ENCODE assay signal across 9 cellular contexts in genomic region chr14:95460647-95461478, GRCh38. TPM values are rescaled to one million over a fixed set of nuclear protein-coding genes. Genes with fewer than 3 reads are reported as not detected.
DNase-seq lines count a peak whose midpoint lies in the region; ATAC-seq and TF ChIP-seq lines count a peak whose summit lies in the region.
"Had no signal": no experiment of that assay in that cellular context is flagged by ENCODE, and none has a peak within 500 bp of the region (broad histone marks: within the 10 kb centered on the region; RNA-seq: fewer than 3 reads in every experiment).

No MANE protein-coding gene starts in this region.

- intact Hi-C loops in stomach (cut with DNase I; ENCODE audit: low total_unique reads) = no loop called here

- H3K9me3 ChIP-seq in CD4-positive, CD25-positive, alpha-beta regulatory T cell (ENCODE audit: control insufficient read depth in 2 of 2, low read length in 2 of 2) = no peaks in the 10 kb centered on the region
- no peaks in the 10 kb centered on the region for H3K9me3 ChIP-seq in stomach

- no peak overlapping the region for H3K4me3 ChIP-seq in CD4-positive, CD25-positive, alpha-beta regulatory T cell (ENCODE audit: low read depth, low read length)
- H3K4me3 ChIP-seq in stomach = no peak overlapping the region

- H3K4me1 ChIP-seq in CD4-positive, CD25-positive, alpha-beta regulatory T cell (ENCODE audit: control insufficient read depth, insufficient read depth, low read length, poor library complexity, severe bottlenecking) = peaks cover 49% of the 10 kb centered on the region
- H3K4me1 ChIP-seq in stomach = peaks cover 6 to 40% (median 29%) of the 10 kb centered on the region in 4 donors

- peaks cover 7 to 73% (median 55%) of the 10 kb centered on the region in 4 donors for H3K4me1 Mint-ChIP-seq in CD4-positive, CD25-positive, alpha-beta regulatory T cell

- H3K36me3 ChIP-seq in CD4-positive, CD25-positive, alpha-beta regulatory T cell (ENCODE audit: control insufficient read depth, insufficient read depth, low read length) = peaks cover 48% of the 10 kb centered on the region
- peaks cover 0 to 11% (median 9%) of the 10 kb centered on the region in 4 donors for H3K36me3 ChIP-seq in stomach

- H3K9me3 Mint-ChIP-seq in CD4-positive, CD25-positive, alpha-beta regulatory T cell = no peaks in the 10 kb centered on the region
- H3K9me3 Mint-ChIP-seq: dendritic cell treated with granulocyte-macrophage colony-stimulating factor and Interleukin-4, amounts not matched to agents 40 ng/mL and 50 ng/mL, for 4 days had no signal

- H3K27me3 Mint-ChIP-seq in CD4-positive, CD25-positive, alpha-beta regulatory T cell = no peaks in the 10 kb centered on the region
- H3K27me3 Mint-ChIP-seq: dendritic cell treated with granulocyte-macrophage colony-stimulating factor and Interleukin-4, amounts not matched to agents 40 ng/mL and 50 ng/mL, for 4 days had no signal

- no peak for TF ChIP-seq CTCF in stomach (IDR thresholded peaks at IDR 0.05)

- TF ChIP-seq POLR2A in stomach (IDR thresholded peaks at IDR 0.05) = no peak

- no peak for ATAC-seq in CD4-positive, CD25-positive, alpha-beta regulatory T cell (ENCODE audit: low read depth in 2 of 2)
- ATAC-seq in HG03571 (IDR thresholded peaks at IDR 0.05; ENCODE audit: unreplicated experiment) = no peak
- no peak for ATAC-seq in HG03460 (IDR thresholded peaks at IDR 0.05; ENCODE audit: unreplicated experiment)

- H3K4me3 Mint-ChIP-seq in CD4-positive, CD25-positive, alpha-beta regulatory T cell = peak overlapping the region in 1 of 4 donors; percentile 73
- H3K4me3 Mint-ChIP-seq: dendritic cell treated with granulocyte-macrophage colony-stimulating factor and Interleukin-4, amounts not matched to agents 40 ng/mL and 50 ng/mL, for 4 days had no signal

- TF ChIP-seq EP300 in stomach (IDR thresholded peaks at IDR 0.05) = no peak

- no peaks in the 10 kb centered on the region for H3K27me3 ChIP-seq in CD4-positive, CD25-positive, alpha-beta regulatory T cell (ENCODE audit: control insufficient read depth, insufficient read depth, low read length)
- H3K27me3 ChIP-seq in stomach = no peaks in the 10 kb centered on the region

- peaks cover 22% of the 10 kb centered on the region for H3K36me3 Mint-ChIP-seq in CD4-positive, CD25-positive, alpha-beta regulatory T cell

- 34 to 56% (median 48%) methylated on average over 28 to 29 of the region's 29 CpGs for WGBS in stomach, 5 donors

- H3K27ac Mint-ChIP-seq in CD4-positive, CD25-positive, alpha-beta regulatory T cell = peak overlapping the region; percentile 92 to 99 (median 96)
- H3K27ac Mint-ChIP-seq: dendritic cell treated with granulocyte-macrophage colony-stimulating factor and Interleukin-4, amounts not matched to agents 40 ng/mL and 50 ng/mL, for 4 days had no signal

- peak overlapping the region; percentile 84 for H3K27ac ChIP-seq in CD4-positive, CD25-positive, alpha-beta regulatory T cell (ENCODE audit: insufficient read depth, low read length, poor library complexity, severe bottlenecking)
- H3K27ac ChIP-seq in stomach = peak overlapping the region in 1 of 5 donors; percentile 4

- DNase-seq in CD4-positive, CD25-positive, alpha-beta regulatory T cell = no peak
- DNase-seq in LoVo (ENCODE audit: low spot score) (peak; percentile 75), anterior cingulate cortex (lab: John Stamatoyannopoulos, UW) (peak; percentile 24 to 87 (median 68)), left kidney (ENCODE audit: low read depth, low spot score) (peak; percentile 59), NOMO-1 (lab: John Stamatoyannopoulos, UW; ENCODE audit: unreplicated experiment in 2 of 2) (no peak), stomach (no peak)

RNA-seq across cellular contexts. Expression of gene SYNE3, which starts 55.6 kb away (rescaled TPM):
- total RNA-seq in CD4-positive, CD25-positive, alpha-beta regulatory T cell = 71.7 TPM
- polyA plus RNA-seq in CD4-positive, CD25-positive, alpha-beta regulatory T cell = 1 to 10 TPM; 2.7 to 6.5 (median 4.1) TPM
- total RNA-seq in stomach = 10 to 100 TPM in 3 of 5 donors, 1 to 10 TPM in 2; 4.6 to 85.2 (median 10.8) TPM
- polyA plus RNA-seq in stomach = 1 to 10 TPM in 1 of 3 donors, under 1 TPM in 2; 0.58 to 1.2 (median 0.76) TPM

Comparison
In these comparisons a context has a peak if more than half of its experiments do, and no peak if none do; other contexts are left out.
1. DNase-seq: peak in LoVo (single experiment), anterior cingulate cortex (58 of 58) and left kidney (single experiment); none in CD4-positive, CD25-positive, alpha-beta regulatory T cell (0 of 3), NOMO-1 (0 of 2) and stomach (single experiment).